In the genomic region with DNA sequence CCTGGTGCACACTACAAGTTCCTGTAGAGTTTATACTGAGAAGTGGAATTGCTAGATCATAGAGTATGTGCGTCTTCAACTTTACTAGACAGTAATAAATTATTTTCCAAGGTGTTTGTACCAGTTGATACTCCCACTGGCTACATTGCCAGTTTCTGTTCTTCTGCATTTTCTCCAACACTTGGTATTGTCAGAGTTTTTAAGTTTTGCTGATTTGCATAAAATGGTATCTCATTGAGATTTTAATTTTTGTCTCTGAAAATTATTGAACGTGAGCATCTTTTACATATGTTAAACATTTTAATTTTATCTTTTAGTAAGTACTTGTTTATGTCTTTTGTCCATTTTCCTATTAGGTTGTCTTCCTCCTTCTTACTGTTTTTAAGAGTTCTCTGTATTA, we compare ENCODE assay signal across 29 cellular contexts.
"Had no signal": no experiment of that assay in that cellular context is flagged by ENCODE, and none has a peak within 500 bp of the region (broad histone marks: within the 10 kb centered on the region; RNA-seq: fewer than 3 reads in every experiment).

No MANE protein-coding gene starts in this region.

- H3K27ac Mint-ChIP-seq: immature natural killer cell, mesothelial cell of epicardium had no signal

- H3K36me3 ChIP-seq: esophagus squamous epithelium, gastroesophageal sphincter, heart left ventricle, left lung, lower lobe of right lung had no signal

- DNase-seq: dermis blood vessel endothelial cell; dorsolateral prefrontal cortex; effector CD4-positive, alpha-beta T cell; effector memory CD4-positive, alpha-beta T cell; erythroblast; esophagus squamous epithelium; foreskin fibroblast; foreskin melanocyte; heart left ventricle; hypothalamus; immature natural killer cell; islet precursor cell; kidney; kidney glomerular epithelial cell; left colon; left lung; left ventricle myocardium superior; lower lobe of right lung; mesenchymal stem cell; mucosa of descending colon; naive B cell; naive thymus-derived CD8-positive, alpha-beta T cell had no signal

- H3K27me3 Mint-ChIP-seq: naive B cell; naive thymus-derived CD8-positive, alpha-beta T cell had no signal

- H3K9me3 Mint-ChIP-seq: immature natural killer cell; mesothelial cell of epicardium; naive B cell; naive thymus-derived CD8-positive, alpha-beta T cell had no signal

- H3K4me3 Mint-ChIP-seq: immature natural killer cell; mesothelial cell of epicardium; naive thymus-derived CD8-positive, alpha-beta T cell had no signal

- H3K4me1 ChIP-seq: esophagus squamous epithelium had no signal

- H3K4me3 ChIP-seq: coronary artery, dorsolateral prefrontal cortex, esophagus squamous epithelium, gastroesophageal sphincter, heart left ventricle, hepatocyte, left lung, lower lobe of right lung, mucosa of descending colon had no signal

- FAIRE-seq: endothelial cell of umbilical vein, kidney had no signal

- H3K27me3 ChIP-seq: dorsolateral prefrontal cortex, esophagus squamous epithelium, gastroesophageal sphincter, heart left ventricle, hepatocyte, left lung had no signal

- H3K36me3 Mint-ChIP-seq: immature natural killer cell, naive B cell had no signal

- ATAC-seq: esophagus mucosa; gastroesophageal sphincter; heart left ventricle; left colon; left lung; left ventricle myocardium superior; lower lobe of right lung; mucosa of descending colon; naive thymus-derived CD8-positive, alpha-beta T cell had no signal

- H2AFZ ChIP-seq: hepatocyte had no signal

- H3K9me3 ChIP-seq: esophagus squamous epithelium, gastroesophageal sphincter, heart left ventricle, left lung, lower lobe of right lung, mucosa of descending colon had no signal

- H3K27ac ChIP-seq: coronary artery, dorsolateral prefrontal cortex, epithelial cell of prostate, esophagus squamous epithelium, gastroesophageal sphincter, heart left ventricle, hepatocyte, left lung, lower lobe of right lung had no signal

- H3K4me2 ChIP-seq: hepatocyte had no signal
